Comparison of ENCODE assay signal across 22 cellular contexts in genomic region chr6:170040115-170040500, GRCh38.
A peak's percentile ranks its signal among the peaks of the same experiment; 100 is the strongest.
DNase-seq lines count a peak whose midpoint lies in the region; ATAC-seq, FAIRE-seq and TF ChIP-seq lines count a peak whose summit lies in the region.
"Had no signal": no experiment of that assay in that cellular context is flagged by ENCODE, and none has a peak within 500 bp of the region (broad histone marks: within the 10 kb centered on the region; RNA-seq: fewer than 3 reads in every experiment).

No MANE protein-coding gene starts in this region.

- no peak overlapping the region for H3K23ac ChIP-seq in neuronal stem cell (ENCODE audit: low read depth, low read length, poor library complexity)

- H3K9ac ChIP-seq in kidney (ENCODE audit: low read length in 2 of 2) (no peak overlapping the region), neuronal stem cell (ENCODE audit: low read depth, low read length, poor library complexity) (no peak overlapping the region)

- DNase-seq in Right ventricle myocardium superior: peak; percentile 13
- DNase-seq in Right ventricle myocardium inferior (ENCODE audit: missing footprints): no peak
- DNase-seq in kidney: peak; percentile 12
- DNase-seq in neuronal stem cell (ENCODE audit: low spot score): no peak
- peak; percentile 21 to 48 for DNase-seq in suprapubic skin (ENCODE audit: low spot score in 2 of 2)
- no peak for DNase-seq in DMS79 treated with DMSO at 0.1 percent for 48 hours (lab: John Stamatoyannopoulos, UW)
- DNase-seq in SW480 (ENCODE audit: low spot score): no peak
- DNase-seq: AML-193; CD4-positive, alpha-beta T cell; GDM1; HCEC 1CT had no signal

- no peak overlapping the region for H2BK120ac ChIP-seq in neuronal stem cell (ENCODE audit: low read depth, low read length)

- TF ChIP-seq EP300 in suprapubic skin (IDR thresholded peaks at IDR 0.05): no peak

- TF ChIP-seq CTCF in kidney (IDR thresholded peaks at IDR 0.05; ENCODE audit: borderline replicate concordance, extremely low read depth, insufficient read depth) (no peak), suprapubic skin (IDR thresholded peaks at IDR 0.05) (no peak)

- peak overlapping the region; percentile 65 for H2AK5ac ChIP-seq in neuronal stem cell (ENCODE audit: low read depth, low read length)

- no peak for FAIRE-seq in kidney (lab: Jason Lieb, UNC)
- FAIRE-seq: A549, D721Med, GM12892, GM18507, H54 had no signal

- H3K4ac ChIP-seq in neuronal stem cell (ENCODE audit: low read length): no peak overlapping the region

- H4K8ac ChIP-seq in neuronal stem cell (ENCODE audit: low read depth, low read length): no peak overlapping the region

- H3K4me1 ChIP-seq in kidney (ENCODE audit: control insufficient read depth in 1 of 2, insufficient read depth in 1 of 2, low read depth in 1 of 2, low read length in 2 of 2): no peaks in the 10 kb centered on the region
- H3K4me1 ChIP-seq in neuronal stem cell (ENCODE audit: control insufficient read depth in 2 of 2, insufficient read depth in 1 of 2, low read depth in 1 of 2, low read length in 2 of 2): peaks cover 0 to 9% of the 10 kb centered on the region in 2 donors
- peaks cover 14% of the 10 kb centered on the region for H3K4me1 ChIP-seq in suprapubic skin
- H3K4me1 ChIP-seq: A549 had no signal

- no peak overlapping the region for H3K4me3 ChIP-seq in kidney (ENCODE audit: low read length in 2 of 2)
- H3K4me3 ChIP-seq in neuronal stem cell (ENCODE audit: low read length in 2 of 2): no peak overlapping the region
- no peak overlapping the region for H3K4me3 ChIP-seq in suprapubic skin
- H3K4me3 ChIP-seq: A549, GM23338 had no signal

- no peak overlapping the region for H4K91ac ChIP-seq in neuronal stem cell (ENCODE audit: low read depth, low read length, poor library complexity)

- H3K27me3 ChIP-seq in neuronal stem cell (ENCODE audit: control insufficient read depth in 3 of 3, insufficient read depth in 3 of 3, low read depth in 1 of 3, low read length in 3 of 3) (peaks cover 0 to 9% (median 0%) of the 10 kb centered on the region in 3 experiments), suprapubic skin (peaks cover 5% of the 10 kb centered on the region)

- no peaks in the 10 kb centered on the region for H3K9me3 ChIP-seq in kidney (ENCODE audit: control insufficient read depth in 1 of 2, low read length in 2 of 2)
- no peaks in the 10 kb centered on the region for H3K9me3 ChIP-seq in neuronal stem cell (replicated peaks in 1 of 2; ENCODE audit: control insufficient read depth in 2 of 2, insufficient read depth in 1 of 2, low read depth in 1 of 2, low read length in 2 of 2)
- H3K9me3 ChIP-seq in suprapubic skin: no peaks in the 10 kb centered on the region
- H3K9me3 ChIP-seq: A549, Caco-2 had no signal

- H3K27ac ChIP-seq in kidney (ENCODE audit: low read depth in 2 of 2, low read length in 2 of 2): no peak overlapping the region
- H3K27ac ChIP-seq in neuronal stem cell (replicated peaks; ENCODE audit: low read length): no peak overlapping the region
- H3K27ac ChIP-seq in suprapubic skin: no peak overlapping the region
- H3K27ac ChIP-seq: 22Rv1, A549, C4-2B, HL-60 had no signal

- no peak overlapping the region for H2BK15ac ChIP-seq in neuronal stem cell (ENCODE audit: low read length)

- no peak overlapping the region for H2BK12ac ChIP-seq in neuronal stem cell (ENCODE audit: low read length)

- ATAC-seq in Right ventricle myocardium superior (ENCODE audit: poor library complexity) (no peak), Right ventricle myocardium inferior (no peak), GM18511 (IDR thresholded peaks at IDR 0.05; ENCODE audit: unreplicated experiment) (no peak)
- ATAC-seq: A549 had no signal

- TF ChIP-seq POLR2A in suprapubic skin (IDR thresholded peaks at IDR 0.05): no peak

- no peak overlapping the region for H3K4me2 ChIP-seq in neuronal stem cell (ENCODE audit: insufficient read depth, low read length, poor library complexity, severe bottlenecking)
- H3K4me2 ChIP-seq: A549, GM23338 had no signal

- no peak overlapping the region for H2BK5ac ChIP-seq in neuronal stem cell (ENCODE audit: low read length)

- no peak overlapping the region for H2AFZ ChIP-seq in neuronal stem cell (ENCODE audit: low read length)

- no peaks in the 10 kb centered on the region for H3K36me3 ChIP-seq in kidney (ENCODE audit: control insufficient read depth in 1 of 2, insufficient read depth in 2 of 2, low read length in 2 of 2)
- no peaks in the 10 kb centered on the region for H3K36me3 ChIP-seq in neuronal stem cell (replicated peaks in 1 of 2; ENCODE audit: control insufficient read depth in 2 of 2, insufficient read depth in 2 of 2, low read length in 2 of 2)
- no peaks in the 10 kb centered on the region for H3K36me3 ChIP-seq in suprapubic skin

- no peaks in the 10 kb centered on the region for H3K79me1 ChIP-seq in neuronal stem cell (ENCODE audit: low read depth, low read length)

- H3K18ac ChIP-seq in neuronal stem cell (ENCODE audit: low read length): no peak overlapping the region

- intact Hi-C loops in Right ventricle myocardium superior (cut with DNase I): no loop called here
- intact Hi-C loops in Right ventricle myocardium inferior (cut with DNase I): no loop called here
- intact Hi-C loops in kidney (cut with DNase I): no loop called here

- WGBS in neuronal stem cell (ENCODE audit: extremely low coverage in 2 of 2, insufficient read length in 2 of 2, insufficient replicate concordance in 1 of 2), 2 donors: no CpG with 5 or more reads among the region's 9 CpGs
- WGBS in suprapubic skin: 96% methylated on average over 9 of the region's 9 CpGs

- H3K14ac ChIP-seq in neuronal stem cell (ENCODE audit: low read length): no peak overlapping the region

Comparison
In these comparisons a context has a peak if more than half of its experiments do, and no peak if none do; other contexts are left out.
1. DNase-seq: peak in Right ventricle myocardium superior (single experiment), kidney (single experiment) and suprapubic skin (2 of 2); none in Right ventricle myocardium inferior (single experiment), neuronal stem cell (single experiment), DMS79 treated with DMSO at 0.1 percent for 48 hours (single experiment) and SW480 (single experiment).